ENCODE assay signal across 8 cellular contexts in genomic region chr1:145845144-145845513, GRCh38. TPM values are rescaled to one million over a fixed set of nuclear protein-coding genes. Genes with fewer than 3 reads are reported as not detected.
DNase-seq lines count a peak whose midpoint lies in the region; ATAC-seq and TF ChIP-seq lines count a peak whose summit lies in the region.

No MANE protein-coding gene starts in this region.

- H3K4me3 Mint-ChIP-seq in Calu3 (ENCODE audit: low read depth, unreplicated experiment): no peak overlapping the region

- CTCF ChIA-PET in Calu3 (lab: Charles Lee): interaction anchor here (0.6 to 3.2 kb wide), 26 partner anchors 14 to 206 kb away, joined by 3 to 51 read pairs (median 4); partner anchors contain the start of genes ANKRD34A, ANKRD35, HJV and ITGA10

- intact Hi-C loops in Calu3 (cut with micrococcal nuclease; ENCODE audit: unreplicated experiment): loop anchor here (1.0 to 2.0 kb wide), 2 partner anchors 66 to 165 kb away; partner anchors contain the start of gene ITGA10

- H3K9me3 ChIP-seq in MG63 (no peaks in the 10 kb centered on the region), mononuclear cell (ENCODE audit: low read depth, low read length) (no peaks in the 10 kb centered on the region)

- no peak overlapping the region for H3K27ac Mint-ChIP-seq in Calu3 (ENCODE audit: unreplicated experiment)

- H3K27me3 ChIP-seq in MG63: no peaks in the 10 kb centered on the region
- H3K27me3 ChIP-seq in brain microvascular endothelial cell (replicated peaks): no peaks in the 10 kb centered on the region
- no peaks in the 10 kb centered on the region for H3K27me3 ChIP-seq in mononuclear cell (ENCODE audit: insufficient read depth, low read length)

- no TSS peak for BruUV-seq in Calu3 (replicated peaks; lab: Mats Ljungman, UMichigan)

- H3K4me1 ChIP-seq in mononuclear cell (ENCODE audit: insufficient read depth, low read length): peaks cover 17% of the 10 kb centered on the region

- H3K36me3 ChIP-seq in MG63 (peaks cover 41% of the 10 kb centered on the region), brain microvascular endothelial cell (replicated peaks) (peaks cover 55% of the 10 kb centered on the region)

- ATAC-seq in GM18498 (IDR thresholded peaks at IDR 0.05; ENCODE audit: unreplicated experiment) (peak; percentile 75), GM21825 (IDR thresholded peaks at IDR 0.05; ENCODE audit: unreplicated experiment) (peak; percentile 55)

- no peak overlapping the region for H3K27ac ChIP-seq in brain microvascular endothelial cell

- DNase-seq in MG63 (no peak), brain microvascular endothelial cell (no peak), NCI-H2227 treated with DMSO at 0.1 percent for 48 hours (lab: John Stamatoyannopoulos, UW) (no peak), Calu3 (no peak)
- no peak for DNase-seq in stimulated activated CD4-positive, alpha-beta T cell treated with anti-CD3 and anti-CD28 coated beads, Interleukin-4, amount 100 ng/mL, for 4 hours

- peaks cover 9% of the 10 kb centered on the region for H3K36me3 Mint-ChIP-seq in Calu3 (ENCODE audit: insufficient read depth, unreplicated experiment)

- in situ Hi-C loops in brain microvascular endothelial cell (cut with HindIII; ENCODE audit: low pct_ligation_motif_present, low sequenced_read_pairs): no loop called here

- H3K4me3 ChIP-seq in MG63 (peak overlapping the region; percentile 55), brain microvascular endothelial cell (ENCODE audit: low read depth, low read length) (peak overlapping the region; percentile 67), mononuclear cell (ENCODE audit: low read length) (peak overlapping the region; percentile 58)

- no peak for TF ChIP-seq CTCF in brain microvascular endothelial cell (IDR thresholded peaks at IDR 0.05; ENCODE audit: low read depth, low read length, missing control alignments)
- TF ChIP-seq CTCF in Calu3 (IDR thresholded peaks at IDR 0.05; ENCODE audit: unreplicated experiment): no peak

- peaks cover 8% of the 10 kb centered on the region for H3K4me1 Mint-ChIP-seq in Calu3 (ENCODE audit: low read depth, unreplicated experiment)

- no peaks in the 10 kb centered on the region for H3K27me3 Mint-ChIP-seq in Calu3 (ENCODE audit: unreplicated experiment)

- no peaks in the 10 kb centered on the region for H3K9me3 Mint-ChIP-seq in Calu3 (ENCODE audit: low read depth, unreplicated experiment)

RNA-seq across cellular contexts. Expression of gene NUDT17, which starts 0.3 kb away (rescaled TPM):
- 0.59 TPM in 2 replicates for total RNA-seq in MG63 (2014; rRNA removed; shearing (Covaris generic); ENCODE audit: low replicate concordance)
- total RNA-seq in mononuclear cell (1.2 TPM), Calu3 (2022) (2.8 and 4.0 TPM in 2 replicates)

RNA-seq across cellular contexts. Expression of gene PIAS3, which starts 13.8 kb away (rescaled TPM):
- 5.6 and 11.0 TPM in 2 replicates for total RNA-seq in MG63 (2014; rRNA removed; shearing (Covaris generic); ENCODE audit: low replicate concordance)
- 8.0 TPM for total RNA-seq in mononuclear cell
- total RNA-seq in Calu3 (2022): 38.3 and 40.1 TPM in 2 replicates

RNA-seq across cellular contexts. Expression of gene POLR3C, which starts 21.1 kb away (rescaled TPM):
- 30.9 and 34.8 TPM in 2 replicates for total RNA-seq in MG63 (2014; rRNA removed; shearing (Covaris generic); ENCODE audit: low replicate concordance)
- 29.9 TPM for total RNA-seq in mononuclear cell
- total RNA-seq in Calu3 (2022): 29.3 and 33.0 TPM in 2 replicates

RNA-seq across cellular contexts. Expression of gene RNF115, which starts 21.2 kb away (rescaled TPM):
- total RNA-seq in MG63 (2014; rRNA removed; shearing (Covaris generic); ENCODE audit: low replicate concordance): 8.4 and 11.3 TPM in 2 replicates
- total RNA-seq in mononuclear cell (16.4 TPM), Calu3 (2022) (9.5 and 9.9 TPM in 2 replicates)

RNA-seq across cellular contexts. Expression of gene ANKRD35, which starts 40.5 kb away (rescaled TPM):
- total RNA-seq in MG63 (2014; rRNA removed; shearing (Covaris generic); ENCODE audit: low replicate concordance): not detected in 2 replicates
- not detected for total RNA-seq in mononuclear cell
- 0.22 TPM in 1 of 2 replicates, not detected in the other for total RNA-seq in Calu3 (2022)
